ENCODE assay signal across 15 cellular contexts in the genomic region with DNA sequence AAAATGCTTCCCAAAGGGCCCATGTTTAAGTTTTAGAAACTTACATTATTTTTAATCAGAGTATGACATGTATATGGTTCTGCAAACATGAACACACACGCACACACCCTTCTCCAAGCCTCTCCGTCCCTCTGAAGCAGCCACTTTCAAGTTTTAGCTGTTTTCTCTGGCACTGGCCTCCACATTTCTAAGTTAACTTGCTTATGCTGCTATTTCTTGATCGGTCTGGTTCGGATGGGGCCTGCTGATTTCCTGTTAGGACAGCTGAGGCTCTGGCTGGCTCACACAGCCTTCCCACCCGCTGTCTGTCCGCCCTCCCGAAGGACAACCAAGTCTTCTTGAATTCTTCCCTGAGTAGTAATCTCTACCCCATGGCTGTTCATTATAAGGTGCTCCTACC. TPM values are rescaled to one million over a fixed set of nuclear protein-coding genes. Genes with fewer than 3 reads are reported as not detected.
DNase-seq lines count a peak whose midpoint lies in the region; ATAC-seq and TF ChIP-seq lines count a peak whose summit lies in the region.
"Had no signal": no experiment of that assay in that cellular context is flagged by ENCODE, and none has a peak within 500 bp of the region (broad histone marks: within the 10 kb centered on the region; RNA-seq: fewer than 3 reads in every experiment).

No MANE protein-coding gene starts in this region.

- peak overlapping the region in 1 of 5 experiments; percentile 47 for H3K4me3 Mint-ChIP-seq in brain
- no peak overlapping the region for H3K4me3 Mint-ChIP-seq in CD4-positive, alpha-beta memory T cell
- H3K4me3 Mint-ChIP-seq: naive B cell had no signal

- H3K9me3 ChIP-seq in AG04450 (ENCODE audit: control insufficient read depth, insufficient read depth, low read length) (no peaks in the 10 kb centered on the region), right cardiac atrium (ENCODE audit: control insufficient read depth, low read length) (no peaks in the 10 kb centered on the region), gastrocnemius medialis (no peaks in the 10 kb centered on the region), mucosa of descending colon (no peaks in the 10 kb centered on the region)
- H3K9me3 ChIP-seq in CD4-positive, alpha-beta memory T cell (ENCODE audit: control insufficient read depth in 1 of 2, low read length in 2 of 2): no peaks in the 10 kb centered on the region

- DNase-seq in AG04450 (ENCODE audit: low read depth, low spot score) (no peak), right cardiac atrium (peak in 1 of 3 donors; percentile 71), gastrocnemius medialis (peak in 1 of 2 donors; percentile 31), mucosa of descending colon (no peak), posterior vena cava (ENCODE audit: low spot score) (no peak)
- no peak for DNase-seq in CD4-positive, alpha-beta memory T cell
- DNase-seq: activated T-cell treated with anti-CD3 and anti-CD28 coated beads for 4 hours, Calu3, dorsolateral prefrontal cortex, foreskin fibroblast, naive B cell, NCI-H526, RPMI8226 had no signal

- H3K27ac ChIP-seq in AG04450 (ENCODE audit: low read depth, low read length) (peak overlapping the region; percentile 39), right cardiac atrium (ENCODE audit: low read length) (peak overlapping the region; percentile 79), gastrocnemius medialis (peak overlapping the region in 3 of 4 donors; percentile 52 to 84 (median 81))
- H3K27ac ChIP-seq in CD4-positive, alpha-beta memory T cell (ENCODE audit: low read depth, low read length): no peak overlapping the region

- WGBS in right cardiac atrium: 47% methylated on average over 7 of the region's 7 CpGs

- intact Hi-C loops in right cardiac atrium (cut with DNase I): no loop called here
- intact Hi-C loops in gastrocnemius medialis (cut with DNase I; ENCODE audit: low total_unique reads): no loop called here
- intact Hi-C loops in CD4-positive, alpha-beta memory T cell (cut with micrococcal nuclease): no loop called here
- intact Hi-C loops in mucosa of descending colon (cut with DNase I, micrococcal nuclease): no loop called here
- intact Hi-C loops in posterior vena cava (cut with DNase I): no loop called here

- H3K4me1 ChIP-seq in right cardiac atrium (ENCODE audit: control insufficient read depth, insufficient read depth, low read length) (no peaks in the 10 kb centered on the region), gastrocnemius medialis (peaks cover 3 to 12% of the 10 kb centered on the region in 2 donors), mucosa of descending colon (ENCODE audit: low read depth) (peaks cover 12% of the 10 kb centered on the region)
- H3K4me1 ChIP-seq in CD4-positive, alpha-beta memory T cell (ENCODE audit: insufficient read depth, low read length): peaks cover 16% of the 10 kb centered on the region

- peaks cover 33% of the 10 kb centered on the region for H3K4me1 Mint-ChIP-seq in brain
- peaks cover 7 to 18% (median 13%) of the 10 kb centered on the region in 4 donors for H3K4me1 Mint-ChIP-seq in CD4-positive, alpha-beta memory T cell

- TF ChIP-seq CTCF in AG04450 (IDR thresholded peaks at IDR 0.05; ENCODE audit: low read depth, low read length) (no peak), brain (conservative IDR thresholded peaks at IDR 0.05) (no peak), gastrocnemius medialis (IDR thresholded peaks at IDR 0.05 in 4 of 5, conservative IDR thresholded peaks at IDR 0.05 in 1 of 5) (no peak), mucosa of descending colon (IDR thresholded peaks at IDR 0.05) (no peak)

- CTCF ChIA-PET in AG04450 (lab: Charles Lee): no interaction called here
- CTCF ChIA-PET in CD4-positive, alpha-beta memory T cell (lab: Charles Lee; ENCODE audit: partially characterized antibody): no interaction called here

- peaks cover 5% of the 10 kb centered on the region for H3K36me3 Mint-ChIP-seq in brain
- H3K36me3 Mint-ChIP-seq in CD4-positive, alpha-beta memory T cell: no peaks in the 10 kb centered on the region
- H3K36me3 Mint-ChIP-seq: naive B cell had no signal

- H3K4me3 ChIP-seq in AG04450 (ENCODE audit: low read depth, low read length): no peak overlapping the region
- H3K4me3 ChIP-seq in right cardiac atrium (ENCODE audit: low read length): no peak overlapping the region
- H3K4me3 ChIP-seq in gastrocnemius medialis: no peak overlapping the region
- H3K4me3 ChIP-seq in CD4-positive, alpha-beta memory T cell (ENCODE audit: low read length in 2 of 2): no peak overlapping the region
- no peak overlapping the region for H3K4me3 ChIP-seq in mucosa of descending colon
- H3K4me3 ChIP-seq: dorsolateral prefrontal cortex had no signal

- TF ChIP-seq POLR2A in gastrocnemius medialis (IDR thresholded peaks at IDR 0.05): no peak

- no peaks in the 10 kb centered on the region for H3K9me3 Mint-ChIP-seq in brain
- H3K9me3 Mint-ChIP-seq in CD4-positive, alpha-beta memory T cell: no peaks in the 10 kb centered on the region
- H3K9me3 Mint-ChIP-seq: naive B cell had no signal

- in situ Hi-C loops in gastrocnemius medialis (cut with MboI; ENCODE audit: low sequenced_read_pairs in 4 of 4): no loop called here

- peak overlapping the region in 3 of 5 experiments; percentile 68 to 90 (median 84) for H3K27ac Mint-ChIP-seq in brain
- H3K27ac Mint-ChIP-seq in CD4-positive, alpha-beta memory T cell: no peak overlapping the region
- H3K27ac Mint-ChIP-seq: naive B cell had no signal

- no peaks in the 10 kb centered on the region for H3K27me3 ChIP-seq in AG04450 (ENCODE audit: control insufficient read depth, insufficient read depth, low read length)
- H3K27me3 ChIP-seq in right cardiac atrium (ENCODE audit: control insufficient read depth, insufficient read depth): no peaks in the 10 kb centered on the region
- H3K27me3 ChIP-seq in gastrocnemius medialis: no peaks in the 10 kb centered on the region
- no peaks in the 10 kb centered on the region for H3K27me3 ChIP-seq in CD4-positive, alpha-beta memory T cell (ENCODE audit: insufficient read depth, low read length)
- H3K27me3 ChIP-seq: dorsolateral prefrontal cortex had no signal

- H3K27me3 Mint-ChIP-seq in brain: peaks cover 3% of the 10 kb centered on the region
- no peaks in the 10 kb centered on the region for H3K27me3 Mint-ChIP-seq in CD4-positive, alpha-beta memory T cell

- POLR2A ChIA-PET in AG04450 (lab: Yijun Ruan, JAX): interaction anchor here (0.9 kb wide), 1 partner anchor 23 kb away, joined by 9 read pairs; no protein-coding TSS in a partner anchor
- POLR2A ChIA-PET in CD4-positive, alpha-beta memory T cell (lab: Charles Lee; ENCODE audit: partially characterized antibody): no interaction called here

- H3K36me3 ChIP-seq in gastrocnemius medialis (no peaks in the 10 kb centered on the region), mucosa of descending colon (ENCODE audit: low read depth) (no peaks in the 10 kb centered on the region)
- no peaks in the 10 kb centered on the region for H3K36me3 ChIP-seq in CD4-positive, alpha-beta memory T cell (ENCODE audit: insufficient read depth, low read length)

- no peak for ATAC-seq in right cardiac atrium
- no peak for ATAC-seq in gastrocnemius medialis
- ATAC-seq in HG03521 (IDR thresholded peaks at IDR 0.05; ENCODE audit: unreplicated experiment): no peak
- no peak for ATAC-seq in mucosa of descending colon

RNA-seq across cellular contexts. Expression of gene SPC24, which starts 4.4 kb away (rescaled TPM):
- polyA plus RNA-seq in AG04450 (2011; rRNA removed) (6.0 and 7.4 TPM in 2 replicates), brain (ENCODE audit: insufficient read depth, low read depth, low replicate concordance) (15.0 TPM), right cardiac atrium (1.6 TPM)
- 20.1 and 28.1 TPM in 2 replicates for polyA minus RNA-seq in AG04450 (2011; rRNA and poly(A)+ RNA removed)
- total RNA-seq in right cardiac atrium (1 to 10 TPM in 3 of 4 donors, under 1 TPM in 1; 0.56 to 4.4 (median 3.4) TPM), gastrocnemius medialis (1 to 10 TPM in 1 of 4 donors, under 1 TPM in 1, not detected in 2; 0.55 to 1.6 TPM), mucosa of descending colon (10 to 100 TPM in 1 of 3 donors, 1 to 10 TPM in 2; 2.8 to 15.8 (median 3.8) TPM), posterior vena cava (1 to 10 TPM in 1 of 2 donors, under 1 TPM in 1; 0.81 to 2.2 TPM)
- total RNA-seq in CD4-positive, alpha-beta memory T cell: 1 to 10 TPM in 1 of 2 experiments, under 1 TPM in 1; 0.84 to 1.9 TPM
- under 1 TPM in 1 of 2 donors, not detected in 1; 0.32 TPM for polyA plus RNA-seq in CD4-positive, alpha-beta memory T cell

RNA-seq across cellular contexts. Expression of gene KANK2, which starts 46.2 kb away (rescaled TPM):
- polyA plus RNA-seq in AG04450 (2011; rRNA removed) (83.2 and 147 TPM in 2 replicates), brain (ENCODE audit: insufficient read depth, low read depth, low replicate concordance) (34.0 TPM), right cardiac atrium (259 TPM)
- polyA minus RNA-seq in AG04450 (2011; rRNA and poly(A)+ RNA removed): 104 and 195 TPM in 2 replicates
- total RNA-seq in right cardiac atrium (100 to 1,000 TPM; 244 to 324 (median 295) TPM), gastrocnemius medialis (100 to 1,000 TPM in 3 of 4 donors, 10 to 100 TPM in 1; 37.7 to 192 (median 149) TPM), mucosa of descending colon (100 to 1,000 TPM in 1 of 3 donors, 10 to 100 TPM in 2; 28.0 to 562 (median 77.5) TPM), posterior vena cava (100 to 1,000 TPM; 355 to 482 TPM)
- under 1 TPM; 0.39 to 0.52 TPM for total RNA-seq in CD4-positive, alpha-beta memory T cell
- under 1 TPM in 1 of 2 donors, not detected in 1; 0.17 TPM for polyA plus RNA-seq in CD4-positive, alpha-beta memory T cell

Comparison
In these comparisons a context has a peak if more than half of its experiments do, and no peak if none do; other contexts are left out.
1. H3K27ac Mint-ChIP-seq: peak in brain (3 of 5); none in CD4-positive, alpha-beta memory T cell (0 of 7).
2. RNA of gene KANK2, which starts 46.2 kb away (total RNA-seq): 355 to 482 TPM in posterior vena cava, 244 to 324 TPM in right cardiac atrium, 37.7 to 192 TPM in gastrocnemius medialis and 28.0 to 562 TPM in mucosa of descending colon; 0.39 to 0.52 TPM in CD4-positive, alpha-beta memory T cell; every median in the first group is over 10 times any median in the second.